ENCODE assay signal across 21 cellular contexts in genomic region chr18:57043241-57043640, GRCh38.
"Had no signal": no experiment of that assay in that cellular context is flagged by ENCODE, and none has a peak within 500 bp of the region (broad histone marks: within the 10 kb centered on the region; RNA-seq: fewer than 3 reads in every experiment).

No MANE protein-coding gene starts in this region.

- H3K9me3 ChIP-seq: gastrocnemius medialis, neutrophil, sigmoid colon, testis, upper lobe of right lung, vagina had no signal

- H3K36me3 Mint-ChIP-seq: naive thymus-derived CD8-positive, alpha-beta T cell had no signal

- H3K4me1 ChIP-seq: gastrocnemius medialis, heart right ventricle, sigmoid colon, testis, tibial nerve, upper lobe of right lung, vagina had no signal

- H3K4me3 ChIP-seq: gastrocnemius medialis, heart right ventricle, mucosa of descending colon, sigmoid colon, skin epidermis, testis, tibial nerve, upper lobe of right lung, vagina had no signal

- DNase-seq: effector CD4-positive, alpha-beta T cell; gastrocnemius medialis; heart right ventricle; hypothalamus; islet precursor cell; mucosa of descending colon; naive thymus-derived CD8-positive, alpha-beta T cell; posterior cingulate gyrus; sigmoid colon; stimulated activated CD4-positive, alpha-beta T cell treated with anti-CD3 and anti-CD28 coated beads, Interleukin-2, amount 100 ng/mL, for 24 hours; stimulated activated CD4-positive, alpha-beta T cell treated with anti-CD3 and anti-CD28 coated beads, Interleukin-4, amount 100 ng/mL, for 4 hours; stimulated activated naive B cell treated with anti-CD40 and anti-IgM and Interleukin-4, amounts not matched to agents 10 μg/mL and 1 μg/mL and 100 μg/mL, for 72 hours; stimulated activated naive CD8-positive, alpha-beta T cell treated with anti-CD3 and anti-CD28 coated beads, Interleukin-15, amount 100 ng/mL, for 72 hours; testis; upper lobe of right lung had no signal

- ATAC-seq: esophagus mucosa; gastrocnemius medialis; heart right ventricle; left lobe of liver; mucosa of descending colon; naive thymus-derived CD8-positive, alpha-beta T cell; stimulated activated naive B cell treated with anti-CD40 and anti-IgM and Interleukin-4, amounts not matched to agents 10 μg/mL and 1 μg/mL and 100 μg/mL, for 72 hours; stimulated activated naive CD8-positive, alpha-beta T cell treated with anti-CD3 and anti-CD28 coated beads, Interleukin-15, amount 100 ng/mL, for 72 hours; upper lobe of right lung had no signal

- H3K36me3 ChIP-seq: gastrocnemius medialis, heart right ventricle, neutrophil, sigmoid colon, tibial nerve, upper lobe of right lung, vagina had no signal

- H3K27me3 ChIP-seq: gastrocnemius medialis, heart right ventricle, neutrophil, sigmoid colon, testis, tibial nerve, upper lobe of right lung, vagina had no signal

- H3K4me3 Mint-ChIP-seq: naive thymus-derived CD8-positive, alpha-beta T cell; stimulated activated naive B cell treated with anti-CD40 and anti-IgM and Interleukin-4, amounts not matched to agents 10 μg/mL and 1 μg/mL and 100 μg/mL, for 72 hours; stimulated activated naive CD8-positive, alpha-beta T cell treated with anti-CD3 and anti-CD28 coated beads, Interleukin-15, amount 100 ng/mL, for 72 hours had no signal

- H3K4me1 Mint-ChIP-seq: stimulated activated naive B cell treated with anti-CD40 and anti-IgM and Interleukin-4, amounts not matched to agents 10 μg/mL and 1 μg/mL and 100 μg/mL, for 72 hours; stimulated activated naive CD8-positive, alpha-beta T cell treated with anti-CD3 and anti-CD28 coated beads, Interleukin-15, amount 100 ng/mL, for 72 hours had no signal

- H3K27ac Mint-ChIP-seq: naive thymus-derived CD8-positive, alpha-beta T cell; stimulated activated naive B cell treated with anti-CD40 and anti-IgM and Interleukin-4, amounts not matched to agents 10 μg/mL and 1 μg/mL and 100 μg/mL, for 72 hours; stimulated activated naive CD8-positive, alpha-beta T cell treated with anti-CD3 and anti-CD28 coated beads, Interleukin-15, amount 100 ng/mL, for 72 hours had no signal

- H3K27ac ChIP-seq: gastrocnemius medialis, heart right ventricle, neutrophil, sigmoid colon, skin epidermis, testis, tibial nerve, upper lobe of right lung, vagina had no signal
